Comparison of ENCODE assay signal across 17 cellular contexts in the genomic region with DNA sequence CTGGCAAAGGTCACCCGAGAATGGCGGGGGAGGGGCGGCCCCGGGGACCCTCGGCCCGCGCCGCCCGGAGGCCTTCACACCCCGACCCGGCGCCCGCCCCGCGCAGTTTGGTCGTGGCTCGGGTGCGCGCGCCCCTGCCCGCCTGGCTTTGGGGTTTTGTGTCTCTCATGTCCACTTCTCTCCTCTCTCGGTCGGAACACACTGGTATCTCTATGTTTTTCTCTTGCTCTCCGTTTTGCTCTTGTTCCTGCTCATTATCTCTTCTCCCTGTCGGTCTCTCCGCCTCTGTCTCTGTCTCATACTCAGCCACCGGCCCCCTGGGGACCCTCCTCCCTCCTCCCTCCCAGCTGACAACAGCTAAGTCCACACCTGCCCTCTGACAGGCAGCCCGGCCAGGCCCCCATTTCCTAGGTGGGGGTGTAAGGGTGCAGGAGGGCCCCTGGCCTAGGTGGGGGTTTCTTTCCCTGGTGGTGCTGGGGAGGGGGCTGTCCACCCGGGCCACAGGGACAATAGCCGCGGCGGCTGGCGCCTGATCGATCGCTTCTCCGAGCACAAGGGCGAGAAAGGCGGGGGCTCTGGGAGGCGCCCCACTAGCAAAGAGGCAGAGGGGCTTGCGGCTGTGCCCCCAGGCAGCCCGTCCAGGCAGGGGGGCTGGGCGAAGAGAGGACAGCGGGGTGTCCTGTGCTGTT. TPM values are rescaled to one million over a fixed set of nuclear protein-coding genes. Genes with fewer than 3 reads are reported as not detected.
DNase-seq lines count a peak whose midpoint lies in the region; TF ChIP-seq lines count a peak whose summit lies in the region.
"Had no signal": no experiment of that assay in that cellular context is flagged by ENCODE, and none has a peak within 500 bp of the region (broad histone marks: within the 10 kb centered on the region; RNA-seq: fewer than 3 reads in every experiment).

No MANE protein-coding gene starts in this region.

- no peaks in the 10 kb centered on the region for H3K9me3 Mint-ChIP-seq in activated CD4-positive, alpha-beta memory T cell treated with anti-CD3 and anti-CD28 coated beads, Interleukin-2, amount 10 ng/mL, durations not matched to agents 7 days and 5 days
- H3K9me3 Mint-ChIP-seq in activated CD4-positive, alpha-beta memory T cell treated with anti-CD3 and anti-CD28 coated beads for 36 hours, result no peaks in the 10 kb centered on the region
- H3K9me3 Mint-ChIP-seq in Caco-2 (ENCODE audit: unreplicated experiment) (no peaks in the 10 kb centered on the region), brain (peaks cover 0 to under 1% (median 0%) of the 10 kb centered on the region in 5 experiments), nephron (no peaks in the 10 kb centered on the region)
- H3K9me3 Mint-ChIP-seq: stimulated activated naive CD8-positive, alpha-beta T cell treated with anti-CD3 and anti-CD28 coated beads, Interleukin-15, amount 100 ng/mL, for 72 hours had no signal

- CTCF ChIA-PET in activated CD4-positive, alpha-beta memory T cell treated with anti-CD3 and anti-CD28 coated beads, Interleukin-2, amount 10 ng/mL, durations not matched to agents 7 days and 5 days (lab: Charles Lee), result interaction anchor here (1.6 kb wide), 1 partner anchor 15 kb away, joined by 5 read pairs; no protein-coding TSS in a partner anchor
- CTCF ChIA-PET in activated CD4-positive, alpha-beta memory T cell treated with anti-CD3 and anti-CD28 coated beads for 36 hours (lab: Charles Lee), result interaction anchor here (1.1 kb wide), 1 partner anchor 11 kb away, joined by 3 read pairs; no protein-coding TSS in a partner anchor
- CTCF ChIA-PET in Caco-2 (lab: Charles Lee), result no interaction called here

- no peaks in the 10 kb centered on the region for H3K36me3 Mint-ChIP-seq in activated CD4-positive, alpha-beta memory T cell treated with anti-CD3 and anti-CD28 coated beads, Interleukin-2, amount 10 ng/mL, durations not matched to agents 7 days and 5 days (ENCODE audit: low read depth)
- H3K36me3 Mint-ChIP-seq in activated CD4-positive, alpha-beta memory T cell treated with anti-CD3 and anti-CD28 coated beads for 36 hours, result no peaks in the 10 kb centered on the region
- H3K36me3 Mint-ChIP-seq in Caco-2 (ENCODE audit: insufficient read depth, unreplicated experiment) (peaks cover 6% of the 10 kb centered on the region), brain (no peaks in the 10 kb centered on the region), nephron (ENCODE audit: low read depth) (no peaks in the 10 kb centered on the region)

- no peaks in the 10 kb centered on the region for H3K36me3 ChIP-seq in Caco-2 (ENCODE audit: control insufficient read depth, insufficient read depth, low read length)
- H3K36me3 ChIP-seq: brain microvascular endothelial cell had no signal

- peak overlapping the region; percentile 9 for H3K4me3 Mint-ChIP-seq in activated CD4-positive, alpha-beta memory T cell treated with anti-CD3 and anti-CD28 coated beads, Interleukin-2, amount 10 ng/mL, durations not matched to agents 7 days and 5 days
- no peak overlapping the region for H3K4me3 Mint-ChIP-seq in activated CD4-positive, alpha-beta memory T cell treated with anti-CD3 and anti-CD28 coated beads for 36 hours
- H3K4me3 Mint-ChIP-seq in Caco-2 (ENCODE audit: unreplicated experiment) (peak overlapping the region; percentile 57), brain (peak overlapping the region; percentile 71 to 84 (median 77)), nephron (peak overlapping the region; percentile 11 to 25 (median 21))

- H3K27ac Mint-ChIP-seq in activated CD4-positive, alpha-beta memory T cell treated with anti-CD3 and anti-CD28 coated beads, Interleukin-2, amount 10 ng/mL, durations not matched to agents 7 days and 5 days, result peak overlapping the region; percentile 27
- H3K27ac Mint-ChIP-seq in activated CD4-positive, alpha-beta memory T cell treated with anti-CD3 and anti-CD28 coated beads for 36 hours, result no peak overlapping the region
- H3K27ac Mint-ChIP-seq in Caco-2 (ENCODE audit: unreplicated experiment), result no peak overlapping the region
- peak overlapping the region in 2 of 5 experiments; percentile 10 to 26 for H3K27ac Mint-ChIP-seq in brain
- H3K27ac Mint-ChIP-seq in nephron, result no peak overlapping the region
- H3K27ac Mint-ChIP-seq: stimulated activated naive CD8-positive, alpha-beta T cell treated with anti-CD3 and anti-CD28 coated beads, Interleukin-15, amount 100 ng/mL, for 72 hours had no signal

- H3K27me3 Mint-ChIP-seq in activated CD4-positive, alpha-beta memory T cell treated with anti-CD3 and anti-CD28 coated beads, Interleukin-2, amount 10 ng/mL, durations not matched to agents 7 days and 5 days, result peaks cover 69% of the 10 kb centered on the region
- H3K27me3 Mint-ChIP-seq in activated CD4-positive, alpha-beta memory T cell treated with anti-CD3 and anti-CD28 coated beads for 36 hours, result peaks cover 63% of the 10 kb centered on the region
- peaks cover 30% of the 10 kb centered on the region for H3K27me3 Mint-ChIP-seq in Caco-2 (ENCODE audit: insufficient read depth, unreplicated experiment)
- peaks cover 88% of the 10 kb centered on the region for H3K27me3 Mint-ChIP-seq in brain
- H3K27me3 Mint-ChIP-seq in nephron (ENCODE audit: low read depth), result peaks cover 89% of the 10 kb centered on the region

- no peak for TF ChIP-seq CTCF in Caco-2 (IDR thresholded peaks at IDR 0.05; ENCODE audit: insufficient read depth in 1 of 2, low read depth in 1 of 2, low read length in 1 of 2, severe bottlenecking in 1 of 2, unreplicated experiment in 1 of 2)
- no peak for TF ChIP-seq CTCF in brain (conservative IDR thresholded peaks at IDR 0.05)
- TF ChIP-seq CTCF in nephron (IDR thresholded peaks at IDR 0.05; ENCODE audit: unreplicated experiment in 3 of 3), result no peak

- H3K9me3 ChIP-seq in Caco-2, result no peaks in the 10 kb centered on the region
- H3K9me3 ChIP-seq: mucosa of descending colon, psoas muscle had no signal

- no peak overlapping the region for H3K4me3 ChIP-seq in Caco-2 (ENCODE audit: low read depth, low read length)
- H3K4me3 ChIP-seq: mucosa of descending colon, psoas muscle had no signal

- peaks cover 8% of the 10 kb centered on the region for H3K4me1 Mint-ChIP-seq in activated CD4-positive, alpha-beta memory T cell treated with anti-CD3 and anti-CD28 coated beads, Interleukin-2, amount 10 ng/mL, durations not matched to agents 7 days and 5 days
- H3K4me1 Mint-ChIP-seq in activated CD4-positive, alpha-beta memory T cell treated with anti-CD3 and anti-CD28 coated beads for 36 hours (ENCODE audit: low read depth), result peaks cover 4% of the 10 kb centered on the region
- H3K4me1 Mint-ChIP-seq in Caco-2 (ENCODE audit: low read depth, unreplicated experiment), result peaks cover 7% of the 10 kb centered on the region
- H3K4me1 Mint-ChIP-seq in brain, result peaks cover 14% of the 10 kb centered on the region
- H3K4me1 Mint-ChIP-seq in nephron, result peaks cover 5% of the 10 kb centered on the region

- peaks cover 2% of the 10 kb centered on the region; the same call in 1 of the 2 replicates for H3K4me1 ChIP-seq in Caco-2
- H3K4me1 ChIP-seq: psoas muscle had no signal

- intact Hi-C loops in activated CD4-positive, alpha-beta memory T cell treated with anti-CD3 and anti-CD28 coated beads for 36 hours (cut with micrococcal nuclease), result no loop called here
- intact Hi-C loops in Caco-2 (cut with micrococcal nuclease; ENCODE audit: unreplicated experiment), result no loop called here

- H3K27me3 ChIP-seq in Caco-2 (replicated peaks; ENCODE audit: control insufficient read depth, insufficient read depth, low read length), result peaks cover 4% of the 10 kb centered on the region

- POLR2A ChIA-PET in activated CD4-positive, alpha-beta memory T cell treated with anti-CD3 and anti-CD28 coated beads, Interleukin-2, amount 10 ng/mL, durations not matched to agents 7 days and 5 days (lab: Charles Lee), result interaction anchor here (0.7 kb wide), 1 partner anchor 166 kb away, joined by 3 read pairs; no protein-coding TSS in a partner anchor
- POLR2A ChIA-PET in activated CD4-positive, alpha-beta memory T cell treated with anti-CD3 and anti-CD28 coated beads for 36 hours (lab: Charles Lee), result no interaction called here
- POLR2A ChIA-PET in Caco-2 (lab: Charles Lee), result no interaction called here

- no TSS peak for BruUV-seq in Caco-2 (replicated peaks; lab: Mats Ljungman, UMichigan)

- no peak for DNase-seq in activated CD4-positive, alpha-beta memory T cell treated with anti-CD3 and anti-CD28 coated beads, Interleukin-2, amount 10 ng/mL, durations not matched to agents 7 days and 5 days
- DNase-seq in activated CD4-positive, alpha-beta memory T cell treated with anti-CD3 and anti-CD28 coated beads for 36 hours, result no peak
- DNase-seq in Caco-2, result no peak
- DNase-seq in NK-92 treated with Interleukin-12 subunit alpha and Interleukin-12 subunit beta, amount 100 ng/mL, for 24 hours (lab: John Stamatoyannopoulos, UW), result no peak
- no peak for DNase-seq in HCEC 1CT
- DNase-seq in DMS153 treated with DMSO at 0.1 percent for 48 hours (lab: John Stamatoyannopoulos, UW; ENCODE audit: unreplicated experiment), result no peak
- DNase-seq: activated gamma-delta T cell treated with Interleukin-2 at 50 U/mL for 16 hours; brain microvascular endothelial cell; hippocampal formation; mucosa of descending colon; NCI-H1105; psoas muscle; SHP77 treated with DMSO at 0.1 percent for 48 hours; stimulated activated CD4-positive, alpha-beta T cell treated with anti-CD3 and anti-CD28 coated beads, Interleukin-12 subunit alpha, Interleukin-12 subunit beta, amount 100 ng/mL, for 4 hours; stimulated activated naive CD8-positive, alpha-beta T cell treated with anti-CD3 and anti-CD28 coated beads, Interleukin-15, amount 100 ng/mL, for 72 hours had no signal

RNA-seq across cellular contexts. Expression of gene ONECUT3, which starts 2.3 kb away (rescaled TPM):
- not detected for total RNA-seq in activated CD4-positive, alpha-beta memory T cell treated with anti-CD3 and anti-CD28 coated beads, Interleukin-2, amount 10 ng/mL, durations not matched to agents 7 days and 5 days
- not detected for total RNA-seq in activated CD4-positive, alpha-beta memory T cell treated with anti-CD3 and anti-CD28 coated beads for 36 hours
- not detected in 2 replicates for total RNA-seq in Caco-2 (2022)
- not detected for polyA plus RNA-seq in brain (ENCODE audit: insufficient read depth, low read depth, low replicate concordance)
- total RNA-seq: mucosa of descending colon, psoas muscle had no signal
- polyA plus RNA-seq: psoas muscle had no signal

RNA-seq across cellular contexts. Expression of gene ATP8B3, which starts 56.5 kb away (rescaled TPM):
- 10 to 100 TPM; 22.5 to 23.3 TPM for total RNA-seq in activated CD4-positive, alpha-beta memory T cell treated with anti-CD3 and anti-CD28 coated beads, Interleukin-2, amount 10 ng/mL, durations not matched to agents 7 days and 5 days
- 1 to 10 TPM; 9.6 to 10.0 TPM for total RNA-seq in activated CD4-positive, alpha-beta memory T cell treated with anti-CD3 and anti-CD28 coated beads for 36 hours
- total RNA-seq in Caco-2 (2022), result 0.28 and 0.45 TPM in 2 replicates
- polyA plus RNA-seq in brain (ENCODE audit: insufficient read depth, low read depth, low replicate concordance), result 0.19 TPM
